8 cellular contexts compared by ENCODE assay signal in the genomic region with DNA sequence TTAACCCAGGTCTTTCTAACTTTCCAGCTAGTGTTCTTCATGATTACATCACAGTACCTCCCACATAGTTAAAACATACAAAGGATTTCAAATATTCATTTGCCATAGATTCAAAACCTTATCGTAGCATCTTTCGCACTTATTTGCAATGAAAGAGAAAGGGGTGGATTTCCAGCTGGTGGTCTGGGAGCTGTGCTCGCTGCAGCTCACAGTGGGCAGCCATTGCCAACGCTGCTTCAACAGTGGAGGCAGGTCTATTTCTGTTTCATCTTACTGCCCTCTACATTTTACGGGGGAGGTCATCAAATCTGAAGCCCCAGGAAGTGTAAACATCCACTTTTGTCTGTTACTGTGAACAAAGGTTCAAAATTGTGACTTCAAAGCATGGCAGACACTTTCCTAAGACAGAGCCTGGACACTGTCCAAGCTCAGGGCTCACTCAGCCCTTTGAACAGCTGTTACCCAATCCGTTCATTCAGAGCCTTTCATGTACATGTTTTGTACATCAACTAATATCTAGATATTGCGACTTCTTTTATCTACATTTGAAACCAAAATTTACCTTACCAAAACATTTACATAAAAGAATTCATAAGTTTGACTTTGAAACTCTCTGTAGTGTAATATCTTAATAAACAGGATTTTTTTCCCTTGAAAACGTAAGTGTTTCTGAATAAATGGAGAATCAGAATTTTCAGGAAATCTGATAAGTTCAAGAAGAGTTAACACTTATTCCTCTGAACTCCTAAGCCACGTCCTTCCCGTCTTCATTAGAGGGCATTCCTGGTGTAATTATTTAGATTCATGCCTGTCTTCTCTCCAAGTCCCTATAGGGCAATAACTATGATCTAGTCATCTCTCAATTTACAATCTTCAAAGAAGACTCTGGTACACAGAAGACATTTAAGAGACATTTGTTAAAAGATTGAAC. TPM values are rescaled to one million over a fixed set of nuclear protein-coding genes. Genes with fewer than 3 reads are reported as not detected.
DNase-seq lines count a peak whose midpoint lies in the region; ATAC-seq, FAIRE-seq and TF ChIP-seq lines count a peak whose summit lies in the region.

No MANE protein-coding gene starts in this region.

- in situ Hi-C loops in GM23248 (cut with MboI): no loop called here

- H3K9me3 ChIP-seq in GM23248 (ENCODE audit: low read depth) (no peaks in the 10 kb centered on the region), pancreas (no peaks in the 10 kb centered on the region)

- TF ChIP-seq CTCF in foreskin fibroblast (IDR thresholded peaks at IDR 0.05; ENCODE audit: low read depth, low read length) (no peak), pancreas (IDR thresholded peaks at IDR 0.05) (no peak)

- no peak for FAIRE-seq in pancreas (lab: Jason Lieb, UNC)

- ATAC-seq in pancreas: peak in 3 of 4 donors; percentile 40 to 56 (median 54)
- ATAC-seq in HG03520 (IDR thresholded peaks at IDR 0.05; ENCODE audit: unreplicated experiment): no peak

- H3K4me1 ChIP-seq in GM23248 (ENCODE audit: insufficient read depth) (peaks cover 62% of the 10 kb centered on the region), pancreas (peaks cover 0 to 13% (median 4%) of the 10 kb centered on the region in 3 donors)

- no peaks in the 10 kb centered on the region for H4K20me1 ChIP-seq in GM23248 (ENCODE audit: insufficient read depth)

- H3K27me3 ChIP-seq in GM23248 (replicated peaks; ENCODE audit: insufficient read depth) (no peaks in the 10 kb centered on the region), pancreas (no peaks in the 10 kb centered on the region)

- H3K36me3 ChIP-seq in GM23248 (ENCODE audit: low read depth) (no peaks in the 10 kb centered on the region; the same call in 1 of the 2 replicates), pancreas (no peaks in the 10 kb centered on the region)

- intact Hi-C loops in pancreas (cut with DNase I): no loop called here

- no peak overlapping the region for H3K4me3 ChIP-seq in GM23248
- H3K4me3 ChIP-seq in foreskin fibroblast (ENCODE audit: low read depth in 1 of 2, low read length in 2 of 2): no peak overlapping the region
- H3K4me3 ChIP-seq in pancreas: no peak overlapping the region

- DNase-seq in GM23248 (peak; percentile 29), OCI-M1 (lab: John Stamatoyannopoulos, UW) (peak; percentile 0), foreskin fibroblast (peak; percentile 67 to 82), pancreas (no peak), MV-4-11 (lab: John Stamatoyannopoulos, UW) (no peak), cerebellar nuclear complex (lab: John Stamatoyannopoulos, UW) (no peak), inferior parietal cortex (ENCODE audit: extremely low spot score) (no peak)

- H3K79me2 ChIP-seq in GM23248 (ENCODE audit: insufficient read depth): peaks cover 99% of the 10 kb centered on the region

- no peak overlapping the region for H2AFZ ChIP-seq in GM23248

- H3K27ac ChIP-seq in GM23248: no peak overlapping the region
- H3K27ac ChIP-seq in pancreas: no peak overlapping the region

- H3F3A ChIP-seq in GM23248 (ENCODE audit: insufficient read depth): peaks cover 52% of the 10 kb centered on the region

- no peaks in the 10 kb centered on the region for H3K9me2 ChIP-seq in GM23248 (ENCODE audit: insufficient read depth)

- WGBS in GM23248 (ENCODE audit: low coverage in 1 of 2, low lambda C conversion rate in 2 of 2, missing lambda C conversion rate in 2 of 2), 2 experiments: 92 to 94% methylated on average over 10 of the region's 10 CpGs
- 71% methylated on average over 10 of the region's 10 CpGs for WGBS in pancreas, 2 donors

- no peak overlapping the region for H3K9ac ChIP-seq in GM23248

- no peak overlapping the region for H3K4me2 ChIP-seq in GM23248 (ENCODE audit: unreplicated experiment)

RNA-seq across cellular contexts. Expression of gene STARD13, which starts 25.1 kb away (rescaled TPM):
- 13.4 and 16.6 TPM in 2 replicates for total RNA-seq in GM23248 (2014; rRNA removed; shearing (Covaris generic))
- polyA plus RNA-seq in GM23248 (2016; fragmentation: Nextera tagmentation; extraction: Ambion mirVana): 13.2 and 13.8 TPM in 2 replicates
- total RNA-seq in pancreas: 10 to 100 TPM; 16.0 to 29.4 (median 19.9) TPM
- 1 to 10 TPM; 7.8 to 9.7 TPM for polyA plus RNA-seq in pancreas

Comparison
In these comparisons a context has a peak if more than half of its experiments do, and no peak if none do; other contexts are left out.
1. DNase-seq: peak in GM23248 (single experiment), OCI-M1 (single experiment) and foreskin fibroblast (2 of 2); none in pancreas (0 of 6), MV-4-11 (single experiment), cerebellar nuclear complex (0 of 2) and inferior parietal cortex (single experiment).